9 cellular contexts compared by ENCODE assay signal in the genomic region with DNA sequence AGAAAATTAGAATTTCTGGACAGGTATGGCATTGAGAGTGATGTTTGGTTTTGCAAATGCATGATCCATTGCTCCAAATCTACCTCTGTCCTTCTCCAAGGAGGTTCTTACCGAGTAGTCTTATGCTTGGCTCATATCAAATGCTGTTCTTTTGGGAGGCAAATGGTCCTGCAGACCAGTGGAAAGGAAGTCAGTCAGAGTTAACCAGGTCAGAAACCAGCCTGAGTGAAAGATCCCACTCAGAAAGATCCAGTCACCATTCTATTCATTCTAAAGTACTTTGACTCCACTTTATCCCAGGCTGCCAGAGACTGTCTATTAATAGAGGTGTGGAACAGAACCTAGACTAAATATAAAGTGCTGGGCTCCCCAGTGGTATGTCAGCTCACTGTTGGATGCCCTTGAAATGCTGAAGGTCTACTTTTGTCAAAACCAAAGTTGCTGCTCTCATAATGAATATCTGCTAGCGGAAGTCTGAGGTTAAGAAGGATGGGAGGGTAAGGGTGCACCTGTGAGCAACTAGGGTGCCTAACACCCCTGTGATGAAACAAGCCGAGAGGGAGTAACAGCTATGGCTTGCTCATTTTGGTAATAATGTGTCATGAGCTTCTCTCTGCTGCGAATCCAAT.
DNase-seq lines count a peak whose midpoint lies in the region; ATAC-seq and TF ChIP-seq lines count a peak whose summit lies in the region.
"Had no signal": no experiment of that assay in that cellular context is flagged by ENCODE, and none has a peak within 500 bp of the region (broad histone marks: within the 10 kb centered on the region; RNA-seq: fewer than 3 reads in every experiment).

No MANE protein-coding gene starts in this region.

- no peaks in the 10 kb centered on the region for H3K27me3 ChIP-seq in PC-3 (ENCODE audit: low read length)

- no peaks in the 10 kb centered on the region for H4K20me1 ChIP-seq in PC-3 (ENCODE audit: low read length)

- intact Hi-C loops in left ventricle myocardium superior (cut with micrococcal nuclease) = no loop called here
- intact Hi-C loops in PC-3 (cut with micrococcal nuclease) = no loop called here

- H2AFZ ChIP-seq in PC-3 (ENCODE audit: low read length) = no peak overlapping the region

- no TSS peak for BruUV-seq in PC-3 (replicated peaks; lab: Mats Ljungman, UMichigan)

- no peak overlapping the region for H3K4me3 ChIP-seq in PC-3 (ENCODE audit: low read length)

- POLR2A ChIA-PET in PC-3 (lab: Charles Lee; ENCODE audit: unreplicated experiment) = no interaction called here

- H3K9ac ChIP-seq in PC-3 (ENCODE audit: low read length) = no peak overlapping the region

- H3K9me2 ChIP-seq in PC-3 (replicated peaks; ENCODE audit: low read length) = no peaks in the 10 kb centered on the region

- H3K27ac ChIP-seq in PC-3 (ENCODE audit: low read length) = no peak overlapping the region

- H3K36me3 ChIP-seq in PC-3 (ENCODE audit: low read depth, low read length) = no peaks in the 10 kb centered on the region

- H3F3A ChIP-seq in PC-3 (ENCODE audit: low read length, unreplicated experiment) = no peaks in the 10 kb centered on the region

- no peaks in the 10 kb centered on the region for H3K9me3 ChIP-seq in PC-3 (ENCODE audit: low read length)

- CTCF ChIA-PET in PC-3 (lab: Charles Lee) = no interaction called here

- ATAC-seq in GM18858 (IDR thresholded peaks at IDR 0.05; ENCODE audit: unreplicated experiment) (peak; percentile 100), GM21515 (IDR thresholded peaks at IDR 0.05; ENCODE audit: unreplicated experiment) (peak; percentile 100), HG03135 (IDR thresholded peaks at IDR 0.05; ENCODE audit: unreplicated experiment) (peak; percentile 99), left ventricle myocardium superior (peak; percentile 99), PC-3 (no peak)

- H3K4me1 ChIP-seq in PC-3 (ENCODE audit: insufficient read depth, low read length) = no peaks in the 10 kb centered on the region

- TF ChIP-seq CTCF in PC-3 (conservative IDR thresholded peaks at IDR 0.05; ENCODE audit: low read depth, low read length) = no peak

- no peak overlapping the region for H3K4me2 ChIP-seq in PC-3 (ENCODE audit: low read length)

- no peaks in the 10 kb centered on the region for H3K79me2 ChIP-seq in PC-3 (ENCODE audit: low read length)

- DNase-seq in left ventricle myocardium superior = peak; percentile 24
- no peak for DNase-seq in NCI-H1092 (lab: John Stamatoyannopoulos, UW)
- no peak for DNase-seq in NCI-H2227 (lab: John Stamatoyannopoulos, UW; ENCODE audit: unreplicated experiment)
- no peak for DNase-seq in PC-3
- no peak for DNase-seq in NCI-H187 (lab: John Stamatoyannopoulos, UW)
- DNase-seq: NCI-H524 had no signal
